16 cellular contexts compared by ENCODE assay signal in genomic region chr5:5424736-5425135, GRCh38. TPM values are rescaled to one million over a fixed set of nuclear protein-coding genes. Genes with fewer than 3 reads are reported as not detected.
DNase-seq lines count a peak whose midpoint lies in the region; ATAC-seq and TF ChIP-seq lines count a peak whose summit lies in the region.
"Had no signal": no experiment of that assay in that cellular context is flagged by ENCODE, and none has a peak within 500 bp of the region (broad histone marks: within the 10 kb centered on the region; RNA-seq: fewer than 3 reads in every experiment).

No MANE protein-coding gene starts in this region.

- no peak overlapping the region for H3K4me3 Mint-ChIP-seq in activated CD8-positive, alpha-beta T cell treated with anti-CD3 and anti-CD28 coated beads for 36 hours
- no peak overlapping the region for H3K4me3 Mint-ChIP-seq in effector memory CD8-positive, alpha-beta T cell
- H3K4me3 Mint-ChIP-seq: CD4-positive, alpha-beta memory T cell; IgD-negative memory B cell; naive B cell had no signal

- H3K4me3 ChIP-seq in BLaER1 (no peak overlapping the region), DOHH2 (ENCODE audit: low read length) (no peak overlapping the region), left lung (no peak overlapping the region)

- H3K27me3 ChIP-seq in BLaER1: no peaks in the 10 kb centered on the region
- no peaks in the 10 kb centered on the region for H3K27me3 ChIP-seq in DOHH2 (ENCODE audit: control insufficient read depth, low read length)
- no peaks in the 10 kb centered on the region for H3K27me3 ChIP-seq in left lung

- peak; percentile 75 for DNase-seq in activated CD8-positive, alpha-beta T cell treated with anti-CD3 and anti-CD28 coated beads for 36 hours
- DNase-seq in lung microvascular endothelial cell (ENCODE audit: low read depth in 2 of 2) (peak; percentile 49 to 67), left lung (no peak), NCI-H82 treated with DMSO at 0.1 percent for 48 hours (lab: John Stamatoyannopoulos, UW; ENCODE audit: unreplicated experiment) (no peak), AG20443 (ENCODE audit: low spot score) (no peak)
- no peak for DNase-seq in effector memory CD8-positive, alpha-beta T cell
- DNase-seq: CD4-positive, alpha-beta memory T cell; hippocampal formation; left colon; naive B cell; NCI-H2029; NCI-H774; Right ventricle myocardium superior had no signal

- POLR2A ChIA-PET in activated CD8-positive, alpha-beta T cell treated with anti-CD3 and anti-CD28 coated beads for 36 hours (lab: Charles Lee): interaction anchor here (0.6 to 1.4 kb wide), 3 partner anchors 17 to 106 kb away, joined by 3 to 4 read pairs (median 3); no protein-coding TSS in a partner anchor

- peaks cover 12% of the 10 kb centered on the region for H3F3A ChIP-seq in DOHH2 (ENCODE audit: control insufficient read depth, insufficient read depth)

- no peaks in the 10 kb centered on the region for H3K27me3 Mint-ChIP-seq in activated CD8-positive, alpha-beta T cell treated with anti-CD3 and anti-CD28 coated beads for 36 hours
- H3K27me3 Mint-ChIP-seq in effector memory CD8-positive, alpha-beta T cell: no peaks in the 10 kb centered on the region
- H3K27me3 Mint-ChIP-seq: CD4-positive, alpha-beta memory T cell; IgD-negative memory B cell; naive B cell had no signal

- no peaks in the 10 kb centered on the region for H3K9me3 Mint-ChIP-seq in activated CD8-positive, alpha-beta T cell treated with anti-CD3 and anti-CD28 coated beads for 36 hours
- H3K9me3 Mint-ChIP-seq in effector memory CD8-positive, alpha-beta T cell: no peaks in the 10 kb centered on the region
- H3K9me3 Mint-ChIP-seq: CD4-positive, alpha-beta memory T cell; IgD-negative memory B cell; naive B cell had no signal

- H3K27ac ChIP-seq in BLaER1: no peak overlapping the region
- no peak overlapping the region for H3K27ac ChIP-seq in DOHH2 (ENCODE audit: low read depth, low read length)
- no peak overlapping the region for H3K27ac ChIP-seq in left lung

- ATAC-seq in activated CD8-positive, alpha-beta T cell treated with anti-CD3 and anti-CD28 coated beads for 36 hours: no peak
- ATAC-seq in left lung: no peak
- ATAC-seq in effector memory CD8-positive, alpha-beta T cell (replicated peaks): no peak
- ATAC-seq: left colon had no signal

- no peak overlapping the region for H3K9ac ChIP-seq in BLaER1

- peaks cover 26% of the 10 kb centered on the region for H3K4me1 Mint-ChIP-seq in activated CD8-positive, alpha-beta T cell treated with anti-CD3 and anti-CD28 coated beads for 36 hours (ENCODE audit: low read depth)
- H3K4me1 Mint-ChIP-seq in effector memory CD8-positive, alpha-beta T cell (ENCODE audit: low read depth in 2 of 2): peaks cover 29 to 33% of the 10 kb centered on the region in 2 donors

- H4K20me1 ChIP-seq in BLaER1 (peaks cover 72% of the 10 kb centered on the region), DOHH2 (ENCODE audit: control insufficient read depth, insufficient read depth, low read depth, low read length) (peaks cover 20% of the 10 kb centered on the region)

- H3K4me2 ChIP-seq in BLaER1: peak overlapping the region; percentile 94
- H3K4me2 ChIP-seq in DOHH2 (ENCODE audit: low read length): peak overlapping the region; percentile 98; the same call in 1 of the 2 replicates

- H3K9me3 ChIP-seq in BLaER1: no peaks in the 10 kb centered on the region
- no peaks in the 10 kb centered on the region for H3K9me3 ChIP-seq in DOHH2 (ENCODE audit: control insufficient read depth, insufficient read depth, low read length)
- H3K9me3 ChIP-seq in left lung: no peaks in the 10 kb centered on the region

- intact Hi-C loops in activated CD8-positive, alpha-beta T cell treated with anti-CD3 and anti-CD28 coated beads for 36 hours (cut with micrococcal nuclease): loop anchor here (5.0 kb wide), 1 partner anchor 98 kb away; no protein-coding TSS in a partner anchor
- intact Hi-C loops in left lung (cut with DNase I): no loop called here

- peaks cover 45% of the 10 kb centered on the region for H3K36me3 ChIP-seq in BLaER1
- peaks cover 6% of the 10 kb centered on the region; the same call in 1 of the 2 replicates for H3K36me3 ChIP-seq in DOHH2 (ENCODE audit: control insufficient read depth, low read length)
- H3K36me3 ChIP-seq in left lung: no peaks in the 10 kb centered on the region

- TF ChIP-seq CTCF in DOHH2 (IDR thresholded peaks at IDR 0.05; ENCODE audit: low read depth, low read length, poor library complexity, severe bottlenecking) (no peak), left lung (IDR thresholded peaks at IDR 0.05) (no peak)
- no peak for TF ChIP-seq CTCF in activated CD8-positive, alpha-beta T cell treated with anti-CD3 and anti-CD28 coated beads for 36 hours (IDR thresholded peaks at IDR 0.05)

- H3K4me1 ChIP-seq in BLaER1: peaks cover 37% of the 10 kb centered on the region
- peaks cover 30% of the 10 kb centered on the region for H3K4me1 ChIP-seq in DOHH2 (ENCODE audit: control insufficient read depth, low read length)
- H3K4me1 ChIP-seq in left lung: peaks cover 29 to 37% of the 10 kb centered on the region in 2 donors

- no peaks in the 10 kb centered on the region for H3K9me2 ChIP-seq in DOHH2 (replicated peaks; ENCODE audit: control insufficient read depth, low read length)

- H3K36me3 Mint-ChIP-seq in activated CD8-positive, alpha-beta T cell treated with anti-CD3 and anti-CD28 coated beads for 36 hours (ENCODE audit: low read depth): peaks cover 10% of the 10 kb centered on the region
- peaks cover 12% of the 10 kb centered on the region for H3K36me3 Mint-ChIP-seq in effector memory CD8-positive, alpha-beta T cell (ENCODE audit: insufficient read depth)
- H3K36me3 Mint-ChIP-seq: naive B cell had no signal

- peaks cover 73% of the 10 kb centered on the region for H3K79me2 ChIP-seq in DOHH2 (ENCODE audit: control insufficient read depth, low read length)

- CTCF ChIA-PET in activated CD8-positive, alpha-beta T cell treated with anti-CD3 and anti-CD28 coated beads for 36 hours (lab: Charles Lee): no interaction called here

- H3K27ac Mint-ChIP-seq in activated CD8-positive, alpha-beta T cell treated with anti-CD3 and anti-CD28 coated beads for 36 hours: no peak overlapping the region
- H3K27ac Mint-ChIP-seq in effector memory CD8-positive, alpha-beta T cell: no peak overlapping the region
- H3K27ac Mint-ChIP-seq: CD4-positive, alpha-beta memory T cell; IgD-negative memory B cell; naive B cell had no signal

RNA-seq across cellular contexts. Expression of gene ICE1, which starts 2.3 kb away (rescaled TPM):
- total RNA-seq in activated CD8-positive, alpha-beta T cell treated with anti-CD3 and anti-CD28 coated beads for 36 hours: 10 to 100 TPM; 29.0 to 29.5 TPM
- 15.5 and 20.6 TPM in 2 replicates for total RNA-seq in lung microvascular endothelial cell
- total RNA-seq in left lung: 10 to 100 TPM; 22.3 to 24.1 TPM

Comparison
In these comparisons a context has a peak if more than half of its experiments do, and no peak if none do; other contexts are left out.
1. DNase-seq: peak in activated CD8-positive, alpha-beta T cell treated with anti-CD3 and anti-CD28 coated beads for 36 hours (single experiment) and lung microvascular endothelial cell (2 of 2); none in left lung (0 of 2), effector memory CD8-positive, alpha-beta T cell (0 of 3), NCI-H82 treated with DMSO at 0.1 percent for 48 hours (single experiment) and AG20443 (single experiment).